ENCODE assay signal across 21 cellular contexts in the genomic region with DNA sequence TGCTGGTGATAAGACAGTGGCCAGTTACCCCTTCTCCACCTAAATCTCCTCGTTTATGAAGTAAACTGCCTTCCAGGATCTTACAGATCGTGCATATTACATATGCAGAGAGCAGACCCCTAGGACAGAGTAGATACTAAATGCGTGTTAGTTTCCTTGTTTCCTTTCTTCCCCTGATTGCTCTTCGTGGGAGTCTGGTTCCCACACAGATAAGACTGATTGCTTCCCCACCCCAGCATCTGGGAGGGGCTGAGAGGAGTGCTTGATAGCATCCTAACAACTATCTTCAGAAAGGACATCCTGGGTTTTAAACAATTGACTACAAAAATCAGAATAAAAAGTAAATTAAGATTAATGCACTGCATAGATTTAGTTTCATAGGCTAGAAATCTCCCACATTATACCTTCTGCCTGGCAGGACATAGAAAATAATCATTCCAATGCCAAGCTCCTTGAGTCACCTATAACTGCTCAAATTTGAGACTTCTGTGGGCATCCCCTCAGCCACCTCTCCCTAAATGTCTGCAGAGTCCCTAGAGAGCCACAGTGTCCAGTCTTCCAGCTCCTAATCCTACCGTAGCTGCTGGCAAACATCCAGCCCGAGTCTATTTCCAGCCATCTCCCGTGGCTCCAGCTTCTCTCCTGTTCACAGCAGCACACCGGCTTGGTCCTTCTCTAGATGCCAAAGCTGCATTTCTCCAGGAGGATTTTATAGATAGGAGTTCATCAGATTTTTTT.
"Had no signal": no experiment of that assay in that cellular context is flagged by ENCODE, and none has a peak within 500 bp of the region (broad histone marks: within the 10 kb centered on the region; RNA-seq: fewer than 3 reads in every experiment).

No MANE protein-coding gene starts in this region.

- H3K4me1 ChIP-seq: breast epithelium, colonic mucosa, sigmoid colon, upper lobe of right lung had no signal

- H3K4me3 Mint-ChIP-seq: activated B cell treated with CpG ODN at 0.5 μM for 24 hours; activated CD4-positive, alpha-beta memory T cell treated with anti-CD3 and anti-CD28 coated beads for 36 hours; activated CD4-positive, alpha-beta T cell treated with anti-CD3 and anti-CD28 coated beads for 36 hours; activated naive CD8-positive, alpha-beta T cell treated with anti-CD3 and anti-CD28 coated beads for 36 hours; effector memory CD8-positive, alpha-beta T cell; memory B cell had no signal

- ATAC-seq: activated CD4-positive, alpha-beta T cell treated with anti-CD3 and anti-CD28 coated beads for 36 hours; effector memory CD8-positive, alpha-beta T cell; esophagus mucosa; upper lobe of right lung had no signal

- H3K27ac Mint-ChIP-seq: activated B cell treated with CpG ODN at 0.5 μM for 24 hours; activated CD4-positive, alpha-beta memory T cell treated with anti-CD3 and anti-CD28 coated beads for 36 hours; activated CD4-positive, alpha-beta T cell treated with anti-CD3 and anti-CD28 coated beads for 36 hours; activated naive CD8-positive, alpha-beta T cell treated with anti-CD3 and anti-CD28 coated beads for 36 hours; effector memory CD8-positive, alpha-beta T cell; memory B cell had no signal

- H3K27ac ChIP-seq: breast epithelium, colonic mucosa, dorsolateral prefrontal cortex, sigmoid colon, upper lobe of right lung had no signal

- H3K36me3 Mint-ChIP-seq: activated CD4-positive, alpha-beta memory T cell treated with anti-CD3 and anti-CD28 coated beads for 36 hours; activated naive CD8-positive, alpha-beta T cell treated with anti-CD3 and anti-CD28 coated beads for 36 hours; memory B cell had no signal

- H3K36me3 ChIP-seq: breast epithelium, colonic mucosa, sigmoid colon, upper lobe of right lung had no signal

- H3K9me3 Mint-ChIP-seq: activated naive CD8-positive, alpha-beta T cell treated with anti-CD3 and anti-CD28 coated beads for 36 hours had no signal

- H3K4me1 Mint-ChIP-seq: activated B cell treated with CpG ODN at 0.5 μM for 24 hours; activated naive CD8-positive, alpha-beta T cell treated with anti-CD3 and anti-CD28 coated beads for 36 hours; memory B cell had no signal

- H3K4me3 ChIP-seq: breast epithelium, colonic mucosa, dorsolateral prefrontal cortex, sigmoid colon, upper lobe of right lung had no signal

- H3K27me3 ChIP-seq: breast epithelium, colonic mucosa, sigmoid colon, upper lobe of right lung had no signal

- H3K9me3 ChIP-seq: colonic mucosa, sigmoid colon, upper lobe of right lung had no signal

- H3K27me3 Mint-ChIP-seq: activated B cell treated with CpG ODN at 0.5 μM for 24 hours; activated CD4-positive, alpha-beta memory T cell treated with anti-CD3 and anti-CD28 coated beads for 36 hours; activated naive CD8-positive, alpha-beta T cell treated with anti-CD3 and anti-CD28 coated beads for 36 hours; effector memory CD8-positive, alpha-beta T cell; memory B cell had no signal

- DNase-seq: activated B cell treated with CpG ODN at 0.5 μM for 24 hours; activated CD4-positive, alpha-beta memory T cell treated with anti-CD3 and anti-CD28 coated beads for 36 hours; activated CD4-positive, alpha-beta T cell treated with anti-CD3 and anti-CD28 coated beads for 36 hours; activated naive CD4-positive, alpha-beta T cell treated with Interleukin-2 at 50 U/mL for 16 hours; activated naive CD8-positive, alpha-beta T cell treated with anti-CD3 and anti-CD28 coated beads for 36 hours; activated T-cell treated with anti-CD3 and anti-CD28 coated beads, Interleukin-2, amount 50 U/mL, for 48 hours; colonic mucosa; dorsolateral prefrontal cortex; effector memory CD8-positive, alpha-beta T cell; foreskin melanocyte; hippocampal formation; kidney glomerular epithelial cell; occipital lobe; sigmoid colon; stimulated activated CD4-positive, alpha-beta T cell treated with anti-CD3 and anti-CD28 coated beads, Interleukin-4, amount 100 ng/mL, for 1 hour; stimulated activated naive CD4-positive, alpha-beta T cell; T-helper 9 cell; upper lobe of right lung had no signal
